In genomic region chr4:150970685-150971151, GRCh38 we compare ENCODE assay signal across 9 cellular contexts. TPM values are rescaled to one million over a fixed set of nuclear protein-coding genes. Genes with fewer than 3 reads are reported as not detected.
DNase-seq lines count a peak whose midpoint lies in the region; ATAC-seq and TF ChIP-seq lines count a peak whose summit lies in the region.
"Had no signal": no experiment of that assay in that cellular context is flagged by ENCODE, and none has a peak within 500 bp of the region (broad histone marks: within the 10 kb centered on the region; RNA-seq: fewer than 3 reads in every experiment).

No MANE protein-coding gene starts in this region.

- H3K9me3 Mint-ChIP-seq in activated CD8-positive, alpha-beta memory T cell treated with anti-CD3 and anti-CD28 coated beads, Interleukin-2, amount 10 ng/mL, durations not matched to agents 7 days and 5 days (ENCODE audit: low read depth): peaks cover 2% of the 10 kb centered on the region
- H3K9me3 Mint-ChIP-seq in central memory CD8-positive, alpha-beta T cell: no peaks in the 10 kb centered on the region
- peaks cover 0 to 4% (median 2%) of the 10 kb centered on the region in 7 donors for H3K9me3 Mint-ChIP-seq in CD14-positive monocyte

- DNase-seq in activated CD8-positive, alpha-beta memory T cell treated with anti-CD3 and anti-CD28 coated beads, Interleukin-2, amount 10 ng/mL, durations not matched to agents 7 days and 5 days: no peak
- no peak for DNase-seq in activated CD8-positive, alpha-beta memory T cell treated with anti-CD3 and anti-CD28 coated beads, Interleukin-2, amount 50 U/mL, for 48 hours
- no peak for DNase-seq in central memory CD8-positive, alpha-beta T cell (ENCODE audit: low spot score in 2 of 2)
- no peak for DNase-seq in stimulated activated CD4-positive, alpha-beta T cell treated with anti-CD3 and anti-CD28 coated beads, Interleukin-4, amount 100 ng/mL, for 1 hour
- no peak for DNase-seq in stimulated activated CD4-positive, alpha-beta T cell treated with anti-CD3 and anti-CD28 coated beads, Interleukin-4, amount 100 ng/mL, for 4 hours
- no peak for DNase-seq in CD14-positive monocyte (ENCODE audit: low spot score)
- DNase-seq: GOT3 had no signal

- CTCF ChIA-PET in activated CD8-positive, alpha-beta memory T cell treated with anti-CD3 and anti-CD28 coated beads, Interleukin-2, amount 10 ng/mL, durations not matched to agents 7 days and 5 days (lab: Charles Lee): interaction anchor here (0.5 to 2.5 kb wide), 2 partner anchors 9 to 106 kb away, joined by 3 to 13 read pairs; no protein-coding TSS in a partner anchor

- no peak overlapping the region for H3K4me3 Mint-ChIP-seq in activated CD8-positive, alpha-beta memory T cell treated with anti-CD3 and anti-CD28 coated beads, Interleukin-2, amount 10 ng/mL, durations not matched to agents 7 days and 5 days
- no peak overlapping the region for H3K4me3 Mint-ChIP-seq in central memory CD8-positive, alpha-beta T cell
- H3K4me3 Mint-ChIP-seq in CD14-positive monocyte: no peak overlapping the region

- intact Hi-C loops in CD14-positive monocyte (cut with micrococcal nuclease): no loop called here

- no peak for TF ChIP-seq CTCF in CD14-positive monocyte (IDR thresholded peaks at IDR 0.05)

- peaks cover 15% of the 10 kb centered on the region for H3K36me3 Mint-ChIP-seq in activated CD8-positive, alpha-beta memory T cell treated with anti-CD3 and anti-CD28 coated beads, Interleukin-2, amount 10 ng/mL, durations not matched to agents 7 days and 5 days
- peaks cover 2% of the 10 kb centered on the region for H3K36me3 Mint-ChIP-seq in central memory CD8-positive, alpha-beta T cell (ENCODE audit: insufficient read depth)
- H3K36me3 Mint-ChIP-seq in CD14-positive monocyte: no peaks in the 10 kb centered on the region

- H3K27ac Mint-ChIP-seq in activated CD8-positive, alpha-beta memory T cell treated with anti-CD3 and anti-CD28 coated beads, Interleukin-2, amount 10 ng/mL, durations not matched to agents 7 days and 5 days: peak overlapping the region; percentile 50
- peak overlapping the region; percentile 41 for H3K27ac Mint-ChIP-seq in central memory CD8-positive, alpha-beta T cell (ENCODE audit: low read depth)
- no peak overlapping the region for H3K27ac Mint-ChIP-seq in CD14-positive monocyte

- ATAC-seq in activated CD8-positive, alpha-beta memory T cell treated with anti-CD3 and anti-CD28 coated beads, Interleukin-2, amount 10 ng/mL, durations not matched to agents 7 days and 5 days: peak; percentile 90
- ATAC-seq in GM21528 (IDR thresholded peaks at IDR 0.05; ENCODE audit: low FRiP score, unreplicated experiment) (peak; percentile 54), HG03108 (IDR thresholded peaks at IDR 0.05; ENCODE audit: unreplicated experiment) (peak; percentile 53)
- ATAC-seq in central memory CD8-positive, alpha-beta T cell (replicated peaks; ENCODE audit: extremely low read depth, poor library complexity, severe bottlenecking): no peak

- H3K4me1 Mint-ChIP-seq in activated CD8-positive, alpha-beta memory T cell treated with anti-CD3 and anti-CD28 coated beads, Interleukin-2, amount 10 ng/mL, durations not matched to agents 7 days and 5 days: peaks cover 38% of the 10 kb centered on the region
- peaks cover 64% of the 10 kb centered on the region for H3K4me1 Mint-ChIP-seq in central memory CD8-positive, alpha-beta T cell
- peaks cover 3% of the 10 kb centered on the region for H3K4me1 Mint-ChIP-seq in CD14-positive monocyte

- H3K27me3 Mint-ChIP-seq in activated CD8-positive, alpha-beta memory T cell treated with anti-CD3 and anti-CD28 coated beads, Interleukin-2, amount 10 ng/mL, durations not matched to agents 7 days and 5 days: no peaks in the 10 kb centered on the region
- no peaks in the 10 kb centered on the region for H3K27me3 Mint-ChIP-seq in central memory CD8-positive, alpha-beta T cell
- no peaks in the 10 kb centered on the region for H3K27me3 Mint-ChIP-seq in CD14-positive monocyte (ENCODE audit: low read depth in 3 of 3)

RNA-seq across cellular contexts. Expression of gene LRBA, which starts 44.4 kb away (rescaled TPM):
- total RNA-seq in activated CD8-positive, alpha-beta memory T cell treated with anti-CD3 and anti-CD28 coated beads, Interleukin-2, amount 10 ng/mL, durations not matched to agents 7 days and 5 days: 10 to 100 TPM; 59.2 to 60.2 TPM
- polyA plus RNA-seq in CD14-positive monocyte: 1 to 10 TPM; 1.5 to 4.4 TPM

Comparison
In these comparisons a context has a peak if more than half of its experiments do, and no peak if none do; other contexts are left out.
1. H3K27ac Mint-ChIP-seq: peak in activated CD8-positive, alpha-beta memory T cell treated with anti-CD3 and anti-CD28 coated beads, Interleukin-2, amount 10 ng/mL, durations not matched to agents 7 days and 5 days (single experiment) and central memory CD8-positive, alpha-beta T cell (single experiment); none in CD14-positive monocyte (0 of 7).